Comparison of ENCODE assay signal across 30 cellular contexts in the genomic region with DNA sequence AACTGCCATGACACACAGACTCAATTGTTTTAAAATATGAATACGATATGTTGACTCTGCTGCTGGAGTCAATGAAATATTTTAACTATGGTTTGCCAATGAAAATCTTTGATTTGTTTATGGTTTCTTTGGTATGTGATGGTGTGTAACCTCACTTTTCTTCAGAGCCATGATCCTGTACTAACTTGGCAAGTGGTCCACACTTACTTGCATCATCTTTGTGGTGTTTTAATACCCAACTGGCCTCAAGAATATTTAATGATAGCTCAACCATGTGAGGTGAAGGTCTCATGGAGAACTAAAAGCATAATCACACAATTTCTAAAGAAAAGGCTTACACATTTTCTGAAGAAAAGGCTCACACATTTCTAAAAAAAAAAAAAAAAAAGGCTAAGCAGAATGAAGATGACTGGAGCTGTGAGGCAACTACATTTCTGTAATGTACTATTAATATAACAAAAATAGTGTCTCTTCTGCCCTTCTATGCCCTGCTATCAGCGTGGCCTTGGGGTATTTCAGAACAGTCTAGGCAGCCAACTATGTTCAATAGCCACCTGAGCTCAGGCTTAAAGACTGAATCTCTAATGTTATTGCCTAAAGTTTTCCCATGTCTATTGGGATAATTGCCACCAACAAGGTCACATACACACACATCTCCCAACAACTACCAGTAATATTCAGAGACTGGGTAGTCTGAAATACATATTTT.
"Had no signal": no experiment of that assay in that cellular context is flagged by ENCODE, and none has a peak within 500 bp of the region (broad histone marks: within the 10 kb centered on the region; RNA-seq: fewer than 3 reads in every experiment).

No MANE protein-coding gene starts in this region.

- H3K27ac Mint-ChIP-seq: activated B cell treated with CpG ODN at 0.5 μM for 24 hours; activated CD4-positive, alpha-beta memory T cell treated with anti-CD3 and anti-CD28 coated beads, Interleukin-2, amount 10 ng/mL, durations not matched to agents 7 days and 5 days; activated naive CD4-positive, alpha-beta T cell treated with anti-CD3 and anti-CD28 coated beads for 36 hours; activated naive CD8-positive, alpha-beta T cell; activated T-helper 17 cell treated with anti-CD3 and anti-CD28 coated beads, Interleukin-2, amount 50 U/mL, for 72 hours had no signal

- H3K9me3 Mint-ChIP-seq: activated B cell treated with CpG ODN at 0.5 μM for 24 hours had no signal

- DNase-seq: activated B cell treated with CpG ODN at 0.5 μM for 24 hours; activated CD4-positive, alpha-beta memory T cell treated with anti-CD3 and anti-CD28 coated beads, Interleukin-2, amount 10 ng/mL, durations not matched to agents 7 days and 5 days; activated CD4-positive, alpha-beta T cell treated with anti-CD3 and anti-CD28 coated beads for 1 hour; activated CD4-positive, alpha-beta T cell treated with anti-CD3 and anti-CD28 coated beads, Interleukin-2, amount 10 ng/mL, durations not matched to agents 7 days and 5 days; activated gamma-delta T cell; activated naive CD4-positive, alpha-beta T cell treated with anti-CD3 and anti-CD28 coated beads for 36 hours; activated T-cell treated with anti-CD3 and anti-CD28 coated beads for 4 hours; activated T-cell treated with anti-CD3 and anti-CD28 coated beads, Interleukin-2, amount 50 U/mL, for 48 hours; amniotic stem cell; caudate nucleus; KG1; MG63; MV-4-11; NCI-H1417 treated with DMSO at 0.1 percent for 48 hours; NCI-H1694; NCI-H2029; NCI-H2107; NCI-H2171 treated with DMSO at 0.1 percent for 48 hours; NCI-H226; NCI-H510A; T-cell; T-helper 2 cell; T1000 had no signal

- ATAC-seq: activated T-helper 17 cell treated with anti-CD3 and anti-CD28 coated beads, Interleukin-2, amount 50 U/mL, for 72 hours; Right ventricle myocardium inferior; T-cell had no signal

- H3K36me3 Mint-ChIP-seq: IgD-negative memory B cell, T-cell had no signal

- H3K4me3 ChIP-seq: ascending aorta, breast epithelium, MG63, SK-N-MC had no signal

- H3K4me1 Mint-ChIP-seq: activated B cell treated with CpG ODN at 0.5 μM for 24 hours, IgD-negative memory B cell had no signal

- H3K27me3 Mint-ChIP-seq: activated B cell treated with CpG ODN at 0.5 μM for 24 hours; activated CD4-positive, alpha-beta memory T cell treated with anti-CD3 and anti-CD28 coated beads, Interleukin-2, amount 10 ng/mL, durations not matched to agents 7 days and 5 days; activated CD4-positive, alpha-beta T cell treated with anti-CD3 and anti-CD28 coated beads, Interleukin-2, amount 10 ng/mL, durations not matched to agents 7 days and 5 days; activated naive CD8-positive, alpha-beta T cell; activated T-helper 17 cell treated with anti-CD3 and anti-CD28 coated beads, Interleukin-2, amount 50 U/mL, for 72 hours; T-cell had no signal

- H3K4me3 Mint-ChIP-seq: activated B cell treated with CpG ODN at 0.5 μM for 24 hours; activated CD4-positive, alpha-beta memory T cell treated with anti-CD3 and anti-CD28 coated beads, Interleukin-2, amount 10 ng/mL, durations not matched to agents 7 days and 5 days; activated CD4-positive, alpha-beta T cell treated with anti-CD3 and anti-CD28 coated beads, Interleukin-2, amount 10 ng/mL, durations not matched to agents 7 days and 5 days; activated naive CD4-positive, alpha-beta T cell treated with anti-CD3 and anti-CD28 coated beads for 36 hours; activated naive CD8-positive, alpha-beta T cell; activated T-helper 17 cell treated with anti-CD3 and anti-CD28 coated beads, Interleukin-2, amount 50 U/mL, for 72 hours; IgD-negative memory B cell had no signal
